In the genomic region with DNA sequence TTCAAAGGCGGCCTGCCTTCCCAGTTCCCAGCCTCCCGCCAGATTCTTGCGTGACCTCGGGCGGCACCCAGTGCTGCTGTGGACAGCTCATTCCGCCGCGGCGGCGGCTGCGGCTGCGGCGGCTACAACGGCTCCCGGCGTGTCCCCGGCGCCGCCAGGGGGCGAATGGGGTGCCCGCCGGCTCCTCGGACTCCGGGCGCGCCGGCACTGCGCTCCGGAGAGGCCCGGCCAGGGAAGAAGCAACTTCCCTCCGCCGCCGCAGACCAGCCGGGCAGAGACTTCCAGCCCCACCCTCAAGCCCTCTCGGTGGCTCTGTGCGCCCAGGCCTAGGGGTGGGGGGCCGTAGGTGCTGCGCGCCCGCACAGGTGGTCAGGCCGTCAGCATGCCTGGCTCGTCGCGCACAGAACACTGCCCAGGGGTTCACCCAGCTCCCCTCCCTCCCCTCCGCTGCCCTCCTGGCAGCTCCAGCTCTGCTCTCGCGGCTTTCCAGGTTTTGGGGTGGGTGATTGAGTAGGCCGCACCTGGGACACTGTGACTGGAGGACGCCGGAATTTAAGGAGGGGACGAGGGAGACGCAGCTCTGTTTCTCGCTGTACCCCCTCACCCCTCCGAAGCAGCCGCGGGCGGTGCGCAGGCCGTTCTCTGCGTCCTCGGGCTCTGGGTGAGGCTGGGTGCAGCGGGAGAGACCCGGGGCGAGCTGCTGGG, we compare ENCODE assay signal across 8 cellular contexts. TPM values are rescaled to one million over a fixed set of nuclear protein-coding genes. Genes with fewer than 3 reads are reported as not detected.
DNase-seq lines count a peak whose midpoint lies in the region; ATAC-seq and TF ChIP-seq lines count a peak whose summit lies in the region.

No MANE protein-coding gene starts in this region.

- no peaks in the 10 kb centered on the region for H3K27me3 ChIP-seq in psoas muscle (ENCODE audit: insufficient read depth in 3 of 3, low read length in 2 of 3)
- H3K27me3 ChIP-seq in uterus: no peaks in the 10 kb centered on the region

- H3K27ac Mint-ChIP-seq in T-helper 1 cell treated with Interleukin-12 subunit alpha and Interleukin-12 subunit beta and Interleukin-4 antibody, amounts not matched to agents 30 μg/mL and 1 μg/mL, for 36 hours: no peak overlapping the region

- no peaks in the 10 kb centered on the region for H3K9me3 Mint-ChIP-seq in T-helper 1 cell treated with Interleukin-12 subunit alpha and Interleukin-12 subunit beta and Interleukin-4 antibody, amounts not matched to agents 30 μg/mL and 1 μg/mL, for 36 hours

- H3K27me3 Mint-ChIP-seq in T-helper 1 cell treated with Interleukin-12 subunit alpha and Interleukin-12 subunit beta and Interleukin-4 antibody, amounts not matched to agents 30 μg/mL and 1 μg/mL, for 36 hours (ENCODE audit: low read depth): peaks cover 37% of the 10 kb centered on the region

- peak in 1 of 2 donors; percentile 20 for TF ChIP-seq POLR2A in uterus (IDR thresholded peaks at IDR 0.05)

- H3K4me1 ChIP-seq in psoas muscle (peaks cover 16% of the 10 kb centered on the region), uterus (peaks cover 0 to 12% of the 10 kb centered on the region in 2 donors)

- no peaks in the 10 kb centered on the region for H3K36me3 ChIP-seq in psoas muscle (ENCODE audit: insufficient read depth in 1 of 2, low read depth in 1 of 2)
- H3K36me3 ChIP-seq in uterus: no peaks in the 10 kb centered on the region

- H3K27ac ChIP-seq in psoas muscle (no peak overlapping the region), uterus (no peak overlapping the region)

- WGBS in psoas muscle, 3 donors: 10 to 11% (median 10%) methylated on average over 60 to 64 of the region's 64 CpGs

- H3K4me1 Mint-ChIP-seq in T-helper 1 cell treated with Interleukin-12 subunit alpha and Interleukin-12 subunit beta and Interleukin-4 antibody, amounts not matched to agents 30 μg/mL and 1 μg/mL, for 36 hours (ENCODE audit: low read depth): peaks cover 8% of the 10 kb centered on the region

- H3K4me3 Mint-ChIP-seq in T-helper 1 cell treated with Interleukin-12 subunit alpha and Interleukin-12 subunit beta and Interleukin-4 antibody, amounts not matched to agents 30 μg/mL and 1 μg/mL, for 36 hours: peak overlapping the region; percentile 41

- ATAC-seq in HG03025 (IDR thresholded peaks at IDR 0.05; ENCODE audit: low FRiP score, unreplicated experiment): peak; percentile 55
- peak; percentile 94 to 97 (median 94) for ATAC-seq in psoas muscle

- in situ Hi-C loops in astrocyte of the cerebellum (cut with HindIII; ENCODE audit: low sequenced_read_pairs): no loop called here

- H3K9me3 ChIP-seq in psoas muscle (no peaks in the 10 kb centered on the region), uterus (no peaks in the 10 kb centered on the region)

- no peaks in the 10 kb centered on the region for H3K36me3 Mint-ChIP-seq in T-helper 1 cell treated with Interleukin-12 subunit alpha and Interleukin-12 subunit beta and Interleukin-4 antibody, amounts not matched to agents 30 μg/mL and 1 μg/mL, for 36 hours (ENCODE audit: low read depth)

- TF ChIP-seq CTCF in astrocyte of the cerebellum (IDR thresholded peaks at IDR 0.05; ENCODE audit: low read depth, low read length, missing control alignments) (peak; percentile 53), psoas muscle (IDR thresholded peaks at IDR 0.05) (peak; percentile 81), uterus (IDR thresholded peaks at IDR 0.05) (peak; percentile 38 to 88 (median 85))

- H3K4me3 ChIP-seq in astrocyte of the cerebellum (ENCODE audit: low read depth, low read length): peak overlapping the region; percentile 32
- H3K4me3 ChIP-seq in psoas muscle: peak overlapping the region; percentile 66
- peak overlapping the region; percentile 23 to 37 for H3K4me3 ChIP-seq in uterus

- intact Hi-C loops in psoas muscle (cut with DNase I) (loop anchor here (5.0 kb wide), 2 partner anchors 34 to 359 kb away; partner anchors contain the start of gene PURA (in 2 of the 2)), uterus (cut with DNase I; ENCODE audit: low total_unique reads) (no loop called here)

- DNase-seq in GM04503 (ENCODE audit: low read depth) (peak; percentile 19), astrocyte of the cerebellum (ENCODE audit: low read depth) (no peak), hepatic stellate cell (ENCODE audit: low spot score) (peak; percentile 82), psoas muscle (peak; percentile 82 to 90), uterus (peak; percentile 54 to 78), COR-L47 (lab: John Stamatoyannopoulos, UW) (no peak)

RNA-seq across cellular contexts. Expression of gene IGIP, which starts 20.2 kb away (rescaled TPM):
- total RNA-seq in psoas muscle (10 to 100 TPM in 2 of 4 donors, 1 to 10 TPM in 2; 5.1 to 11.6 (median 9.3) TPM), uterus (10 to 100 TPM; 17.8 to 33.5 (median 31.2) TPM)
- polyA plus RNA-seq in psoas muscle: 1 to 10 TPM; 3.5 to 6.8 (median 3.6) TPM

RNA-seq across cellular contexts. Expression of gene CYSTM1, which starts 29.0 kb away (rescaled TPM):
- 100 to 1,000 TPM; 193 to 408 (median 285) TPM for total RNA-seq in psoas muscle
- polyA plus RNA-seq in psoas muscle: 100 to 1,000 TPM; 217 to 601 (median 297) TPM
- total RNA-seq in uterus: 10 to 100 TPM in 3 of 4 donors, 1 to 10 TPM in 1; 4.4 to 76.8 (median 45.3) TPM

RNA-seq across cellular contexts. Expression of gene PURA, which starts 32.1 kb away (rescaled TPM):
- total RNA-seq in psoas muscle: 10 to 100 TPM; 11.8 to 20.4 (median 19.3) TPM
- polyA plus RNA-seq in psoas muscle: 1 to 10 TPM; 3.2 to 8.8 (median 3.4) TPM
- 10 to 100 TPM; 16.1 to 48.9 (median 22.2) TPM for total RNA-seq in uterus

Comparison
In these comparisons a context has a peak if more than half of its experiments do, and no peak if none do; other contexts are left out.
1. DNase-seq: peak in GM04503 (single experiment), hepatic stellate cell (single experiment), psoas muscle (2 of 2) and uterus (2 of 2); none in astrocyte of the cerebellum (single experiment) and COR-L47 (single experiment).
2. Peak in every context shown above with its lines, with median percentiles within 50 percentile points of each other: H3K4me3 ChIP-seq and CTCF ChIP-seq.